8 cellular contexts compared by ENCODE assay signal in the genomic region with DNA sequence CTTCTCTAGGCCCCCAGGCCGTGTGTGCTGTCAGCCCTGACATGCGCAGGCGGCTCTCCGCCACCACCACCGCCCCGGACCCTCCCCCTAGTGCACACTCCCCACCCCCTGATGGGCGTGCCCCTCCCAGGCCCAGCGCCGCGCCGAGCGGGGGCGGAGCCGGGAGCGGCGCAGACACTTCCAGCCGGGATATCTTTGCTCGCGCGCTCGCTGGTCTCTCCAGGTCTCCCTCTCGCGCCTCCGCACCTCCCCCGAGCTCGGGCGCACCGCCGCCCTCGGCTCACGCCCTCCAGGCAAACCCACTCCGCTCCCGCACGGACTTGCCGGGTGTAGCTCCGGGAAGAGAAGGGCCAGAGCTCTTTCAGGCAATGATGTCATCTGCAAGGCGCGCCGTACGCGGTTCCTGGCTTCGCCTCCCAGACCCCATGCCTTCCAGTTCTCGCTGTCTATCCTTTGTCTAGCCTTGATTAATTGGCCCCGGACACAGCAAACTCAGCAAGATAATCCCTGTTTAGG. TPM values are rescaled to one million over a fixed set of nuclear protein-coding genes. Genes with fewer than 3 reads are reported as not detected.
A peak's percentile ranks its signal among the peaks of the same experiment; 100 is the strongest.
DNase-seq lines count a peak whose midpoint lies in the region; ATAC-seq and TF ChIP-seq lines count a peak whose summit lies in the region.

TSS of gene SCN3B (minus strand) at position 59 of the 516 bp plus-strand sequence. CDS start 823 bp downstream, outside the sequence.

- H3K27me3 Mint-ChIP-seq in IgD-negative memory B cell: peaks cover 34% of the 10 kb centered on the region

- H3K27ac ChIP-seq in colonic mucosa: no peak within 1 kb of the TSS
- peak within 1 kb of the TSS; percentile 39 for H3K27ac ChIP-seq in smooth muscle cell (ENCODE audit: low read depth)

- peaks cover 3% of the 10 kb centered on the region for H3F3A ChIP-seq in smooth muscle cell (ENCODE audit: low read depth)

- H3K4me3 Mint-ChIP-seq in IgD-negative memory B cell: peak within 1 kb of the TSS; percentile 21 to 90 (median 82)

- no peaks in the 10 kb centered on the region for H3K79me2 ChIP-seq in smooth muscle cell (ENCODE audit: low read depth)

- H3K36me3 ChIP-seq in ES-I3 (ENCODE audit: insufficient read depth, low read length) (no peaks in the 10 kb centered on the region), colonic mucosa (no peaks in the 10 kb centered on the region), kidney epithelial cell (ENCODE audit: control insufficient read depth, insufficient read depth, low read length) (no peaks in the 10 kb centered on the region), smooth muscle cell (ENCODE audit: low read depth) (no peaks in the 10 kb centered on the region)

- H3K4me2 ChIP-seq in smooth muscle cell: peak within 1 kb of the TSS; percentile 96

- peak within 1 kb of the TSS in 1 of 3 donors; percentile 88 for H3K27ac Mint-ChIP-seq in IgD-negative memory B cell

- H3K4me1 Mint-ChIP-seq in IgD-negative memory B cell: peaks cover 4 to 9% (median 5%) of the 10 kb centered on the region in 3 donors

- H3K36me3 Mint-ChIP-seq in IgD-negative memory B cell: peaks cover 7% of the 10 kb centered on the region

- WGBS in smooth muscle cell (ENCODE audit: low lambda C conversion rate): under 1% methylated on average over 25 of the region's 44 CpGs

- H3K4me3 ChIP-seq in colonic mucosa (peak within 1 kb of the TSS; percentile 59), kidney epithelial cell (ENCODE audit: low read depth, low read length) (peak within 1 kb of the TSS; percentile 68), smooth muscle cell (peak within 1 kb of the TSS; percentile 75)

- ATAC-seq in GM19035 (IDR thresholded peaks at IDR 0.05; ENCODE audit: unreplicated experiment): no peak
- ATAC-seq in HG03571 (IDR thresholded peaks at IDR 0.05; ENCODE audit: unreplicated experiment): no peak

- H2AFZ ChIP-seq in smooth muscle cell (ENCODE audit: low read depth): peak within 1 kb of the TSS; percentile 91

- H4K20me1 ChIP-seq in smooth muscle cell (ENCODE audit: low read depth): no peaks in the 10 kb centered on the region

- H3K9me3 Mint-ChIP-seq in IgD-negative memory B cell: peaks cover 3 to 17% (median 5%) of the 10 kb centered on the region in 3 donors

- intact Hi-C loops in colonic mucosa (cut with DNase I): no loop called here

- H3K9me3 ChIP-seq in ES-I3 (ENCODE audit: control insufficient read depth, insufficient read depth, low read length): no peaks in the 10 kb centered on the region
- no peaks in the 10 kb centered on the region for H3K9me3 ChIP-seq in colonic mucosa
- no peaks in the 10 kb centered on the region for H3K9me3 ChIP-seq in smooth muscle cell (replicated peaks; ENCODE audit: low read depth)

- no peaks in the 10 kb centered on the region for H3K27me3 ChIP-seq in colonic mucosa
- H3K27me3 ChIP-seq in kidney epithelial cell (ENCODE audit: control insufficient read depth, insufficient read depth, low read length): peaks cover 16% of the 10 kb centered on the region
- peaks cover 33% of the 10 kb centered on the region for H3K27me3 ChIP-seq in smooth muscle cell (ENCODE audit: low read depth)

- no peaks in the 10 kb centered on the region for H3K4me1 ChIP-seq in ES-I3 (ENCODE audit: insufficient read depth, low read length)
- peaks cover 3% of the 10 kb centered on the region for H3K4me1 ChIP-seq in colonic mucosa
- no peaks in the 10 kb centered on the region for H3K4me1 ChIP-seq in smooth muscle cell (ENCODE audit: low read depth)

- DNase-seq in SHP77 treated with DMSO at 0.1 percent for 48 hours (lab: John Stamatoyannopoulos, UW) (peak; percentile 66), colonic mucosa (peak; percentile 73), kidney epithelial cell (ENCODE audit: low read depth) (peak; percentile 26), smooth muscle cell (lab: John Stamatoyannopoulos, UW; ENCODE audit: unreplicated experiment) (peak; percentile 35)

- TF ChIP-seq CTCF in colonic mucosa (IDR thresholded peaks at IDR 0.05) (no peak), kidney epithelial cell (IDR thresholded peaks at IDR 0.05; ENCODE audit: insufficient read depth, low read length, poor library complexity, severe bottlenecking) (no peak), smooth muscle cell (IDR thresholded peaks at IDR 0.05; ENCODE audit: borderline replicate concordance, insufficient read depth, poor library complexity, severe bottlenecking) (no peak)

- H3K9ac ChIP-seq in ES-I3 (ENCODE audit: low read depth, low read length) (peak within 1 kb of the TSS; percentile 95; the same call in 1 of the 2 replicates), colonic mucosa (ENCODE audit: low read depth in 2 of 2, low read length in 2 of 2) (peak within 1 kb of the TSS in 1 of 2 donors; percentile 12), smooth muscle cell (ENCODE audit: low read depth) (peak within 1 kb of the TSS; percentile 74)

RNA-seq across cellular contexts. Expression of gene SCN3B, which starts in this region (rescaled TPM):
- polyA plus RNA-seq in IgD-negative memory B cell (not detected), smooth muscle cell (0.23 and 0.46 TPM in 2 replicates)
- total RNA-seq in colonic mucosa (1 to 10 TPM in 1 of 2 donors, under 1 TPM in 1; 0.30 to 1.2 TPM), kidney epithelial cell (2.1 and 2.4 TPM in 2 replicates), smooth muscle cell (under 0.01 TPM in 2 replicates)

Comparison
In these comparisons a context has a peak if more than half of its experiments do, and no peak if none do; other contexts are left out.
1. Peak in DNase-seq, H3K4me3 ChIP-seq, H3K27ac ChIP-seq, H3K9ac ChIP-seq and H3K4me2 ChIP-seq in smooth muscle cell; RNA of the gene not detected or under 1 TPM.